26 cellular contexts compared by ENCODE assay signal in the genomic region with DNA sequence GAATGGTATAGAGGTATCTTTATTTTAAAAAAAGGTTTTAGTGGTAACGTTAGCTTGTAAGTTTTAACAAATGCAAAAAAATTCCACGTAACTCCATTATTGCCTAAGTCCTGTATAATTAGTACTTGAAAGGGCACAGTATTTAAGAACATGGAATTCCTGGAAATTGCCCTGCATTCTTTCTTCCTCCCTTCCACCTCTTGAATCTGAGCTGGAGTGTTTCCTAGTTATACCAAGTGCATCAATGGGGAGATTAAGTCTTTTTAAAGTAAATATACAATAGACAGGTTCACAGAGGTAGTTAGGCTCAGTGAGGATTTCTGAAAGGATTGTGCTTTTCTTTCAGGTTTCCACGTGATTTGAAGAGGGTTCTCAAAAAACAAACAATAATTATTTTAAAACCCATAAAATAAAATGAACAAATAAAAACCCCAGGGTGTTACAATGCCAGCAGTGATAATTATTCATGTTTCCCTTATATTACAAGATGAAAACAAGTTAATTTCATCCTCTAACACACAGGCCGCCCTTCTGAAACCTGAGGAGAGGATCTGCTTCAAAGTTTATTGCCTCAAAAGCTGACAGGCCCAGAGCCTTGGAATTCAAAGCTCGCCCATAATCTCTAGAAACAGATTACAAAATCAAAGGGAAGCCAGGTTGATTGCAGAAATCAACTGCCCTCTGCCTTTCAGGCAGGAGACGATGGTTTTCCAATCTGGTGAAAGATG.
DNase-seq lines count a peak whose midpoint lies in the region; ATAC-seq, FAIRE-seq and TF ChIP-seq lines count a peak whose summit lies in the region.
"Had no signal": no experiment of that assay in that cellular context is flagged by ENCODE, and none has a peak within 500 bp of the region (broad histone marks: within the 10 kb centered on the region; RNA-seq: fewer than 3 reads in every experiment).

No MANE protein-coding gene starts in this region.

- no peak overlapping the region for H3K27ac Mint-ChIP-seq in CD8-positive, alpha-beta T cell
- H3K27ac Mint-ChIP-seq: activated naive CD4-positive, alpha-beta T cell treated with anti-CD3 and anti-CD28 coated beads for 36 hours; activated T-cell treated with anti-CD3 and anti-CD28 coated beads, Interleukin-2, amount 50 U/mL, for 72 hours; IgD-negative memory B cell; natural killer cell had no signal

- no peaks in the 10 kb centered on the region for H3K79me1 ChIP-seq in neuronal stem cell (ENCODE audit: low read depth, low read length)

- H3K36me3 Mint-ChIP-seq in CD8-positive, alpha-beta T cell = no peaks in the 10 kb centered on the region
- H3K36me3 Mint-ChIP-seq: IgD-negative memory B cell, natural killer cell had no signal

- intact Hi-C loops in CD8-positive, alpha-beta T cell (cut with DNase I, micrococcal nuclease) = no loop called here

- no peak overlapping the region for H4K91ac ChIP-seq in neuronal stem cell (ENCODE audit: low read depth, low read length, poor library complexity)

- H3K27me3 Mint-ChIP-seq in CD8-positive, alpha-beta T cell (ENCODE audit: low read depth) = no peaks in the 10 kb centered on the region

- H2BK15ac ChIP-seq in neuronal stem cell (ENCODE audit: low read length) = no peak overlapping the region

- no peak overlapping the region for H3K4me3 Mint-ChIP-seq in CD8-positive, alpha-beta T cell
- H3K4me3 Mint-ChIP-seq: activated naive CD4-positive, alpha-beta T cell treated with anti-CD3 and anti-CD28 coated beads for 36 hours; activated T-cell treated with anti-CD3 and anti-CD28 coated beads, Interleukin-2, amount 50 U/mL, for 72 hours; IgD-negative memory B cell; natural killer cell had no signal

- H3K27me3 ChIP-seq in hepatocyte = no peaks in the 10 kb centered on the region
- H3K27me3 ChIP-seq in neuronal stem cell (ENCODE audit: control insufficient read depth in 3 of 3, insufficient read depth in 3 of 3, low read depth in 1 of 3, low read length in 3 of 3) = no peaks in the 10 kb centered on the region
- no peaks in the 10 kb centered on the region for H3K27me3 ChIP-seq in CD8-positive, alpha-beta T cell (ENCODE audit: insufficient read depth, low read length)
- H3K27me3 ChIP-seq: SJSA1, uterus had no signal

- ATAC-seq in CD8-positive, alpha-beta T cell = no peak
- ATAC-seq: activated T-cell treated with anti-CD3 and anti-CD28 coated beads, Interleukin-2, amount 50 U/mL, for 72 hours; esophagus mucosa; natural killer cell; Panc1 had no signal

- H4K8ac ChIP-seq in neuronal stem cell (ENCODE audit: low read depth, low read length) = no peak overlapping the region

- no peak overlapping the region for H2AFZ ChIP-seq in hepatocyte
- peak overlapping the region; percentile 25 for H2AFZ ChIP-seq in neuronal stem cell (ENCODE audit: low read length)

- H3K27ac ChIP-seq in hepatocyte (peak overlapping the region; percentile 25), neuronal stem cell (replicated peaks; ENCODE audit: low read length) (peak overlapping the region; percentile 50)
- no peak overlapping the region for H3K27ac ChIP-seq in CD8-positive, alpha-beta T cell (ENCODE audit: low read depth, low read length)
- H3K27ac ChIP-seq: SJSA1, uterus had no signal

- no peak overlapping the region for H3K9ac ChIP-seq in neuronal stem cell (ENCODE audit: low read depth, low read length, poor library complexity)

- H3K36me3 ChIP-seq in hepatocyte (replicated peaks; ENCODE audit: insufficient read depth, low read depth) = no peaks in the 10 kb centered on the region
- H3K36me3 ChIP-seq in neuronal stem cell (replicated peaks in 1 of 2; ENCODE audit: control insufficient read depth in 2 of 2, insufficient read depth in 2 of 2, low read length in 2 of 2) = no peaks in the 10 kb centered on the region
- no peaks in the 10 kb centered on the region for H3K36me3 ChIP-seq in CD8-positive, alpha-beta T cell (ENCODE audit: insufficient read depth, low read length)
- H3K36me3 ChIP-seq: SJSA1, uterus had no signal

- H3K4me3 ChIP-seq in hepatocyte (no peak overlapping the region), neuronal stem cell (ENCODE audit: low read length in 2 of 2) (no peak overlapping the region)
- no peak overlapping the region for H3K4me3 ChIP-seq in CD8-positive, alpha-beta T cell (ENCODE audit: low read depth, low read length)
- H3K4me3 ChIP-seq: SJSA1, uterus had no signal

- POLR2A ChIA-PET in CD8-positive, alpha-beta T cell (lab: Charles Lee) = no interaction called here

- no peak overlapping the region for H2AK5ac ChIP-seq in neuronal stem cell (ENCODE audit: low read depth, low read length)

- H3K79me2 ChIP-seq in hepatocyte = peaks cover 5% of the 10 kb centered on the region

- H3K9me3 ChIP-seq in hepatocyte (ENCODE audit: low read depth) (no peaks in the 10 kb centered on the region), neuronal stem cell (replicated peaks in 1 of 2; ENCODE audit: control insufficient read depth in 2 of 2, insufficient read depth in 1 of 2, low read depth in 1 of 2, low read length in 2 of 2) (no peaks in the 10 kb centered on the region)
- H3K9me3 ChIP-seq in CD8-positive, alpha-beta T cell (ENCODE audit: low read length) = no peaks in the 10 kb centered on the region
- H3K9me3 ChIP-seq: SJSA1, uterus had no signal

- no peaks in the 10 kb centered on the region for H3K9me2 ChIP-seq in hepatocyte (replicated peaks; ENCODE audit: insufficient read depth)

- H2BK12ac ChIP-seq in neuronal stem cell (ENCODE audit: low read length) = no peak overlapping the region

- WGBS in hepatocyte (ENCODE audit: low lambda C conversion rate, missing lambda C conversion rate) = 41% methylated on average over 6 of the region's 6 CpGs
- no CpG with 5 or more reads among the region's 6 CpGs for WGBS in neuronal stem cell (ENCODE audit: extremely low coverage in 2 of 2, insufficient read length in 2 of 2, insufficient replicate concordance in 1 of 2), 2 donors

- peak overlapping the region; percentile 36 for H3K4me2 ChIP-seq in hepatocyte
- H3K4me2 ChIP-seq in neuronal stem cell (ENCODE audit: insufficient read depth, low read length, poor library complexity, severe bottlenecking) = no peak overlapping the region

- H4K20me1 ChIP-seq in hepatocyte (ENCODE audit: insufficient read depth, poor library complexity, severe bottlenecking) = no peaks in the 10 kb centered on the region

- H3K9me3 Mint-ChIP-seq in CD8-positive, alpha-beta T cell = no peaks in the 10 kb centered on the region
- H3K9me3 Mint-ChIP-seq: activated naive CD4-positive, alpha-beta T cell treated with anti-CD3 and anti-CD28 coated beads for 36 hours; activated T-cell treated with anti-CD3 and anti-CD28 coated beads, Interleukin-2, amount 50 U/mL, for 72 hours; IgD-negative memory B cell; natural killer cell had no signal

- CTCF ChIA-PET in CD8-positive, alpha-beta T cell (lab: Charles Lee) = interaction anchor here (0.9 to 1.2 kb wide), 2 partner anchors 90 to 189 kb away, joined by 4 read pairs; no protein-coding TSS in a partner anchor

- no peak overlapping the region for H2BK5ac ChIP-seq in neuronal stem cell (ENCODE audit: low read length)

- FAIRE-seq in G401.6 (lab: Jason Lieb, UNC) = peak; percentile 99

- H3K18ac ChIP-seq in neuronal stem cell (ENCODE audit: low read length) = no peak overlapping the region

- no peak for TF ChIP-seq CTCF in hepatocyte (IDR thresholded peaks at IDR 0.05; ENCODE audit: poor library complexity)
- no peak for TF ChIP-seq CTCF in CD8-positive, alpha-beta T cell (IDR thresholded peaks at IDR 0.05)
- no peak for TF ChIP-seq CTCF in GM20000 (IDR thresholded peaks at IDR 0.05; ENCODE audit: extremely low read depth, missing control alignments)

- H3K23ac ChIP-seq in neuronal stem cell (ENCODE audit: low read depth, low read length, poor library complexity) = no peak overlapping the region

- H3K4me1 ChIP-seq in hepatocyte (ENCODE audit: insufficient read depth) = peaks cover 20% of the 10 kb centered on the region
- peaks cover 7 to 13% of the 10 kb centered on the region in 2 donors for H3K4me1 ChIP-seq in neuronal stem cell (ENCODE audit: control insufficient read depth in 2 of 2, insufficient read depth in 1 of 2, low read depth in 1 of 2, low read length in 2 of 2)
- no peaks in the 10 kb centered on the region for H3K4me1 ChIP-seq in CD8-positive, alpha-beta T cell (ENCODE audit: insufficient read depth, low read length)
- H3K4me1 ChIP-seq: SJSA1 had no signal

- peaks cover 7% of the 10 kb centered on the region for H3K4me1 Mint-ChIP-seq in CD8-positive, alpha-beta T cell (ENCODE audit: low read depth)
- H3K4me1 Mint-ChIP-seq: natural killer cell had no signal

- H2BK120ac ChIP-seq in neuronal stem cell (ENCODE audit: low read depth, low read length) = no peak overlapping the region

- DNase-seq in NCI-H226 = peak; percentile 3
- peak; percentile 34 for DNase-seq in hepatocyte (ENCODE audit: low spot score)
- DNase-seq in neuronal stem cell (ENCODE audit: low spot score) = no peak
- no peak for DNase-seq in SKM-1 treated with dmso at 0.1 percent for 144 hours (lab: John Stamatoyannopoulos, UW; ENCODE audit: unreplicated experiment)
- DNase-seq in CD8-positive, alpha-beta T cell = no peak
- no peak for DNase-seq in GM20000 (ENCODE audit: low spot score)
- DNase-seq in iPS-NIHi11 (ENCODE audit: low spot score) = no peak
- DNase-seq: activated CD4-positive, alpha-beta T cell treated with anti-CD3 and anti-CD28 coated beads for 4 hours; activated naive CD4-positive, alpha-beta T cell treated with anti-CD3 and anti-CD28 coated beads for 36 hours; activated T-cell treated with anti-CD3 and anti-CD28 coated beads, Interleukin-2, amount 50 U/mL, for 72 hours; anterior cingulate cortex; C1 segment of cervical spinal cord; cerebellar nuclear complex; effector CD8-positive, alpha-beta T cell; GDM1; HCEC 1CT; left cardiac atrium; midbrain; natural killer cell; NK-92 treated with Interleukin-12 subunit alpha and Interleukin-12 subunit beta, amount 100 ng/mL, for 24 hours; uterus had no signal

- no peak overlapping the region for H3K4ac ChIP-seq in neuronal stem cell (ENCODE audit: low read length)

- no peak overlapping the region for H3K14ac ChIP-seq in neuronal stem cell (ENCODE audit: low read length)

Comparison
In these comparisons a context has a peak if more than half of its experiments do, and no peak if none do; other contexts are left out.
1. DNase-seq: peak in NCI-H226 (single experiment) and hepatocyte (single experiment); none in neuronal stem cell (single experiment), SKM-1 treated with dmso at 0.1 percent for 144 hours (single experiment), CD8-positive, alpha-beta T cell (0 of 7), GM20000 (single experiment) and iPS-NIHi11 (single experiment).